7 cellular contexts compared by ENCODE assay signal in genomic region chr12:48681738-48682532, GRCh38. TPM values are rescaled to one million over a fixed set of nuclear protein-coding genes. Genes with fewer than 3 reads are reported as not detected.
A peak's percentile ranks its signal among the peaks of the same experiment; 100 is the strongest.
DNase-seq lines count a peak whose midpoint lies in the region; ATAC-seq lines count a peak whose summit lies in the region.

Gene KANSL2 (minus strand): TSS chr12:48682238. CDS start chr12:48681632, 606 bp downstream.

- ATAC-seq in GM18508 (IDR thresholded peaks at IDR 0.05; ENCODE audit: insufficient read depth, unreplicated experiment): peak; percentile 96
- ATAC-seq in HG03025 (IDR thresholded peaks at IDR 0.05; ENCODE audit: low FRiP score, unreplicated experiment): peak; percentile 97

- DNase-seq in NCI-H2081 (lab: John Stamatoyannopoulos, UW) (peak; percentile 98 to 99), T1000 (lab: John Stamatoyannopoulos, UW) (peak; percentile 100), astrocyte of the hippocampus (ENCODE audit: low read depth, low spot score) (peak; percentile 99), hepatic stellate cell (ENCODE audit: low spot score) (peak; percentile 98), renal cortical epithelial cell (ENCODE audit: low read depth) (peak; percentile 97)

RNA-seq across cellular contexts. Expression of gene KANSL2, which starts in this region (rescaled TPM):
- total RNA-seq in renal cortical epithelial cell: 61.7 and 69.8 TPM in 2 replicates

Comparison
In these comparisons a context has a peak if more than half of its experiments do, and no peak if none do; other contexts are left out.
1. Peak in every context shown above with its lines: DNase-seq and ATAC-seq.